8 cellular contexts compared by ENCODE assay signal in the genomic region with DNA sequence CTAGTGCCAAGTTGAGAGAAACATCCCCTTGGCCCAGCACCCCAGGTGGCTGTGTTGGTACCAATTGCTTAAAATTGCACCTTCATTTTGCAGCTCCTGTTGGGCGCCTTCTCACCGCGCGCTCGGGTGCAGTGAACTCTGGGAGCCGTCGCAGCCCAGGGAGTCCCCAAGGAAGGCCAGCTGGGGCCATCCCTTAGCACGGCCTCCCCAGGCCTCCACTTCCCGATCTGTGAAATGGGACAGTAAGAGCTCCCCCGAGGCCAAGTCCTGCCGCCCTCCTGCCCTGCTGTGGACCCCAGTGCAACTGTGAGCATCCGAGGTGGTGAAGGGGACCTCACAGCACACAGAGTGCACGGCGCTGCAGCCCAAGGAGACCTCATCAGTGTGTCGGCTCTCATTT.
"Had no signal": no experiment of that assay in that cellular context is flagged by ENCODE, and none has a peak within 500 bp of the region (broad histone marks: within the 10 kb centered on the region; RNA-seq: fewer than 3 reads in every experiment).

No MANE protein-coding gene starts in this region.

- H3K9ac ChIP-seq: GM23248 had no signal

- H3K27ac ChIP-seq: GM23248, HL-60 had no signal

- H2AFZ ChIP-seq: GM23248 had no signal

- H3K36me3 ChIP-seq: HAP-1 had no signal

- H3K4me1 ChIP-seq: HAP-1 had no signal

- H3K9me3 ChIP-seq: HAP-1 had no signal

- H3K4me3 ChIP-seq: GM23248, HAP-1 had no signal

- ATAC-seq: HCT116 had no signal

- DNase-seq: GM23248, GOT3, H7, HFFc6, IMR-90 had no signal
